20 cellular contexts compared by ENCODE assay signal in the genomic region with DNA sequence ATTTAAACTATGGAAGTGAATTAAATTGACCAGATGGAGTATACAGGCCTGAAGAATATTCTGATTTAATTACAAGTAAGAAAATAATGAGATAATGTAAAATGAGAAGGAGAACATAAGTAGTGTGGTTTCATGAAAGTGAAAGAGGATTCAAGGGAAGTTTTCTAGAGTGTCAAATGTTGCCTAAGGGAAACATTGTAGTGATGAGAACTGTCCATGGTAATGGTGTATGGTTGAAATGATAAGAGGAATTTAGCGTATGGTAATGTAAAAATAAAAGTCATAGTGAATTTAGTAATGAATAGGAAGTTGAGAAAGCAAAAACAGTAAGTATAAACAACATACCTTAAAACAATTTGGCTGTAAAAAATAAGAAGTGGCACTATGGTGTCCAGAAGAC.
DNase-seq lines count a peak whose midpoint lies in the region; ATAC-seq and TF ChIP-seq lines count a peak whose summit lies in the region.
"Had no signal": no experiment of that assay in that cellular context is flagged by ENCODE, and none has a peak within 500 bp of the region (broad histone marks: within the 10 kb centered on the region; RNA-seq: fewer than 3 reads in every experiment).

No MANE protein-coding gene starts in this region.

- H3K27ac Mint-ChIP-seq in HFFc6: no peak overlapping the region
- H3K27ac Mint-ChIP-seq: CD4-positive, alpha-beta memory T cell had no signal

- ATAC-seq in body of pancreas: no peak

- H3K9me3 Mint-ChIP-seq in HFFc6: peaks cover 3% of the 10 kb centered on the region; the same call in 1 of the 2 replicates

- H3K27me3 ChIP-seq in body of pancreas: no peaks in the 10 kb centered on the region
- H3K27me3 ChIP-seq: SJCRH30 had no signal

- no peaks in the 10 kb centered on the region for H3K9me3 ChIP-seq in body of pancreas
- H3K9me3 ChIP-seq: SJCRH30 had no signal

- DNase-seq in NCI-H2171 treated with DMSO at 0.1 percent for 48 hours (lab: John Stamatoyannopoulos, UW): peak; percentile 15
- no peak for DNase-seq in NCI-H2171 (lab: John Stamatoyannopoulos, UW)
- peak; percentile 49 for DNase-seq in MV-4-11 (lab: John Stamatoyannopoulos, UW)
- DNase-seq in iris pigment epithelial cell (ENCODE audit: low read depth): peak; percentile 31
- no peak for DNase-seq in HFFc6
- DNase-seq in NK-92 (lab: John Stamatoyannopoulos, UW; ENCODE audit: unreplicated experiment): no peak
- no peak for DNase-seq in body of pancreas
- DNase-seq: 8988T; Calu3; CD4-positive, alpha-beta memory T cell; DND-41; HCEC 1CT; KBM-7; NCI-H1105; NCI-H1694 treated with DMSO at 0.1 percent for 48 hours; NCI-H2107; NCI-H446; NCI-H748 treated with DMSO at 0.1 percent for 48 hours had no signal

- 73 to 84% methylated on average over 1 of the region's 1 CpG for WGBS in body of pancreas, 2 donors

- no peaks in the 10 kb centered on the region for H3K36me3 Mint-ChIP-seq in HFFc6 (ENCODE audit: low read depth)
- H3K36me3 Mint-ChIP-seq: CD4-positive, alpha-beta memory T cell had no signal

- no peaks in the 10 kb centered on the region for H3K4me1 Mint-ChIP-seq in HFFc6 (ENCODE audit: low read depth)
- H3K4me1 Mint-ChIP-seq: CD4-positive, alpha-beta memory T cell had no signal

- H3K27me3 Mint-ChIP-seq in HFFc6 (ENCODE audit: insufficient read depth): no peaks in the 10 kb centered on the region
- H3K27me3 Mint-ChIP-seq: CD4-positive, alpha-beta memory T cell had no signal

- H3K36me3 ChIP-seq in body of pancreas (replicated peaks in 1 of 2; ENCODE audit: insufficient read depth in 1 of 2, low read depth in 2 of 2): no peaks in the 10 kb centered on the region
- H3K36me3 ChIP-seq: SJCRH30 had no signal

- H3K4me1 ChIP-seq in body of pancreas: no peaks in the 10 kb centered on the region
- H3K4me1 ChIP-seq: SJCRH30 had no signal

- no peak overlapping the region for H3K4me3 ChIP-seq in body of pancreas
- H3K4me3 ChIP-seq: SJCRH30 had no signal

- no peak for TF ChIP-seq POLR2A in body of pancreas (IDR thresholded peaks at IDR 0.05)

- intact Hi-C loops in body of pancreas (cut with DNase I): no loop called here

- no peak overlapping the region for H3K27ac ChIP-seq in body of pancreas
- H3K27ac ChIP-seq: SJCRH30 had no signal

- H3K4me3 Mint-ChIP-seq in HFFc6: no peak overlapping the region
- H3K4me3 Mint-ChIP-seq: CD4-positive, alpha-beta memory T cell had no signal

- TF ChIP-seq CTCF in HFFc6 (IDR thresholded peaks at IDR 0.05) (no peak), body of pancreas (IDR thresholded peaks at IDR 0.05) (no peak)

TF ChIP-seq in PFSK-1, 5 proteins besides CTCF, POLR2A, EP300 and RAD21:
- TF ChIP-seq FOXP2 (optimal IDR thresholded peaks at IDR 0.05; ENCODE audit: borderline replicate concordance, extremely low read depth, extremely low read length, insufficient read depth) (no peak), REST (IDR thresholded peaks at IDR 0.05; ENCODE audit: insufficient read depth in 1 of 2, low read depth in 2 of 2, low read length in 2 of 2) (peak; percentile 44 to 51; a peak in 1 of 4 replicates), TAF1 (IDR thresholded peaks at IDR 0.05; ENCODE audit: borderline replicate concordance, insufficient read depth, low read length) (no peak), POLR2AphosphoS5 (IDR thresholded peaks at IDR 0.05; ENCODE audit: low read depth, low read length) (no peak)
TF ChIP-seq in PFSK-1: peak in this region for 1.

Comparison
In these comparisons a context has a peak if more than half of its experiments do, and no peak if none do; other contexts are left out.
1. DNase-seq: peak in NCI-H2171 treated with DMSO at 0.1 percent for 48 hours (single experiment), MV-4-11 (single experiment) and iris pigment epithelial cell (single experiment); none in NCI-H2171 (single experiment), HFFc6 (single experiment), NK-92 (single experiment) and body of pancreas (0 of 4).